ENCODE assay signal across 8 cellular contexts in genomic region chr17:40112191-40112590, GRCh38. TPM values are rescaled to one million over a fixed set of nuclear protein-coding genes. Genes with fewer than 3 reads are reported as not detected.
DNase-seq lines count a peak whose midpoint lies in the region; ATAC-seq and TF ChIP-seq lines count a peak whose summit lies in the region.

No MANE protein-coding gene starts in this region.

- peak overlapping the region in 1 of 2 experiments; percentile 89 for H3K4ac ChIP-seq in mesenchymal stem cell (ENCODE audit: low read depth in 1 of 2, low read length in 2 of 2)

- H3K27me3 ChIP-seq in ascending aorta (no peaks in the 10 kb centered on the region), mesenchymal stem cell (ENCODE audit: control insufficient read depth in 1 of 2, insufficient read depth in 1 of 2, low read length in 2 of 2) (no peaks in the 10 kb centered on the region)

- H3K4me1 Mint-ChIP-seq in activated CD4-positive, alpha-beta T cell treated with anti-CD3 and anti-CD28 coated beads for 36 hours = peaks cover 65% of the 10 kb centered on the region

- peak overlapping the region in 1 of 2 donors; percentile 41 for H3K4me3 ChIP-seq in ascending aorta
- peak overlapping the region in 1 of 2 experiments; percentile 71 for H3K4me3 ChIP-seq in mesenchymal stem cell (ENCODE audit: insufficient read depth in 1 of 2, low read depth in 1 of 2, low read length in 2 of 2)

- H3K4me2 ChIP-seq in mesenchymal stem cell (ENCODE audit: low read length, poor library complexity, severe bottlenecking) = no peak overlapping the region

- no peaks in the 10 kb centered on the region for H3K9me3 Mint-ChIP-seq in activated CD4-positive, alpha-beta T cell treated with anti-CD3 and anti-CD28 coated beads for 36 hours (ENCODE audit: low read depth)

- no peak overlapping the region for H2BK5ac ChIP-seq in mesenchymal stem cell (ENCODE audit: low read depth, low read length, poor library complexity, severe bottlenecking)

- H3K27me3 Mint-ChIP-seq in activated CD4-positive, alpha-beta T cell treated with anti-CD3 and anti-CD28 coated beads for 36 hours = no peaks in the 10 kb centered on the region

- no peaks in the 10 kb centered on the region for H3K36me3 Mint-ChIP-seq in activated CD4-positive, alpha-beta T cell treated with anti-CD3 and anti-CD28 coated beads for 36 hours (ENCODE audit: low read depth)

- peak overlapping the region; percentile 49 to 96 for H2BK12ac ChIP-seq in mesenchymal stem cell (ENCODE audit: low read length in 2 of 2)

- DNase-seq in activated CD4-positive, alpha-beta T cell treated with anti-CD3 and anti-CD28 coated beads for 36 hours = no peak
- no peak for DNase-seq in activated CD4-positive, alpha-beta T cell treated with anti-CD3 and anti-CD28 coated beads, Interleukin-2, amount 50 U/mL, for 48 hours
- DNase-seq in ascending aorta (ENCODE audit: low spot score in 2 of 2) = no peak
- DNase-seq in mesenchymal stem cell = no peak
- DNase-seq in LoVo (ENCODE audit: low spot score) = no peak
- DNase-seq in NCI-H2196 treated with DMSO at 0.1 percent for 48 hours (lab: John Stamatoyannopoulos, UW; ENCODE audit: unreplicated experiment) = no peak

- peak overlapping the region; percentile 85 for H3K9ac ChIP-seq in mesenchymal stem cell (ENCODE audit: low read length)

- H3K36me3 ChIP-seq in ascending aorta (no peaks in the 10 kb centered on the region), mesenchymal stem cell (ENCODE audit: control insufficient read depth in 1 of 2, insufficient read depth in 2 of 2, low read depth in 1 of 2, low read length in 2 of 2) (no peaks in the 10 kb centered on the region)

- intact Hi-C loops in activated CD4-positive, alpha-beta T cell treated with anti-CD3 and anti-CD28 coated beads for 36 hours (cut with DNase I, micrococcal nuclease) = loop anchor here (2.0 to 5.0 kb wide), 6 partner anchors 40 to 175 kb away; partner anchors contain the start of genes CDC6 (in 1 of the 2), RAPGEFL1 (in 1 of the 2) and WIPF2 (in 1 of the 2)
- intact Hi-C loops in ascending aorta (cut with DNase I) = no loop called here

- H4K8ac ChIP-seq in mesenchymal stem cell (ENCODE audit: low read length) = peak overlapping the region; percentile 76

- H3K18ac ChIP-seq in mesenchymal stem cell (ENCODE audit: low read depth in 1 of 2, low read length in 2 of 2) = peak overlapping the region; percentile 0 to 77

- no peak overlapping the region for H3K23ac ChIP-seq in mesenchymal stem cell (ENCODE audit: low read length in 2 of 2)

- peak overlapping the region; percentile 90 to 97 for H3K27ac ChIP-seq in ascending aorta
- no peak overlapping the region for H3K27ac ChIP-seq in mesenchymal stem cell (ENCODE audit: low read length, poor library complexity, severe bottlenecking)
- peak overlapping the region; percentile 87 for H3K27ac ChIP-seq in temporal lobe (ENCODE audit: low read depth, low read length)

- CTCF ChIA-PET in activated CD4-positive, alpha-beta T cell treated with anti-CD3 and anti-CD28 coated beads for 36 hours (lab: Charles Lee) = interaction anchor here (0.6 to 6.8 kb wide), 36 partner anchors 8 to 437 kb away, joined by 3 to 156 read pairs (median 11); partner anchors contain the start of genes CASC3, CSF3, MED24 and MSL1

- peak overlapping the region; percentile 76 for H2BK120ac ChIP-seq in mesenchymal stem cell (ENCODE audit: low read depth, low read length)

- no peak overlapping the region for H2AFZ ChIP-seq in mesenchymal stem cell (ENCODE audit: low read depth, low read length)

- peak overlapping the region; percentile 81 for H4K91ac ChIP-seq in mesenchymal stem cell (ENCODE audit: low read length)

- peaks cover 43 to 62% of the 10 kb centered on the region in 2 donors for H3K4me1 ChIP-seq in ascending aorta
- peaks cover 37% of the 10 kb centered on the region for H3K4me1 ChIP-seq in mesenchymal stem cell (ENCODE audit: control insufficient read depth, insufficient read depth, low read depth, low read length)

- H3K14ac ChIP-seq in mesenchymal stem cell (ENCODE audit: low read length in 2 of 2) = no peak overlapping the region

- POLR2A ChIA-PET in activated CD4-positive, alpha-beta T cell treated with anti-CD3 and anti-CD28 coated beads for 36 hours (lab: Charles Lee) = interaction anchor here (1.0 to 2.0 kb wide), 7 partner anchors 11 to 171 kb away, joined by 3 to 34 read pairs (median 5); partner anchors contain the start of genes CASC3 and NR1D1

- H3K9me3 ChIP-seq in ascending aorta = no peaks in the 10 kb centered on the region
- no peaks in the 10 kb centered on the region for H3K9me3 ChIP-seq in mesenchymal stem cell (ENCODE audit: control insufficient read depth, low read length)

- peak overlapping the region; percentile 86 for H3K27ac Mint-ChIP-seq in activated CD4-positive, alpha-beta T cell treated with anti-CD3 and anti-CD28 coated beads for 36 hours

- H3K4me3 Mint-ChIP-seq in activated CD4-positive, alpha-beta T cell treated with anti-CD3 and anti-CD28 coated beads for 36 hours = no peak overlapping the region

- ATAC-seq in activated CD4-positive, alpha-beta T cell treated with anti-CD3 and anti-CD28 coated beads for 36 hours = no peak
- ATAC-seq in GM21367 (IDR thresholded peaks at IDR 0.05; ENCODE audit: unreplicated experiment) = no peak

- peak overlapping the region; percentile 88 for H2BK15ac ChIP-seq in mesenchymal stem cell (ENCODE audit: low read depth, poor library complexity, severe bottlenecking)

- TF ChIP-seq CTCF in ascending aorta (IDR thresholded peaks at IDR 0.05) = no peak

- 27% methylated on average over 2 of the region's 2 CpGs for WGBS in mesenchymal stem cell

- peak overlapping the region; percentile 85 for H2AK5ac ChIP-seq in mesenchymal stem cell (ENCODE audit: low read length, severe bottlenecking)

- H3K79me1 ChIP-seq in mesenchymal stem cell (replicated peaks; ENCODE audit: low read length, poor library complexity, severe bottlenecking) = peaks cover 2% of the 10 kb centered on the region

RNA-seq across cellular contexts. Expression of gene MSL1, which starts 9.6 kb away (rescaled TPM):
- 10 to 100 TPM; 81.7 to 89.6 TPM for total RNA-seq in activated CD4-positive, alpha-beta T cell treated with anti-CD3 and anti-CD28 coated beads for 36 hours
- 82.5 TPM for total RNA-seq in ascending aorta
- 67.5 TPM for polyA plus RNA-seq in mesenchymal stem cell (2013, experiment 1 of 2)
- 66.9 TPM for polyA plus RNA-seq in mesenchymal stem cell (2013, experiment 2 of 2)
- total RNA-seq in temporal lobe = 81.9 TPM

RNA-seq across cellular contexts. Expression of gene NR1D1, which starts 11.8 kb away (rescaled TPM):
- 1 to 10 TPM; 5.2 to 5.4 TPM for total RNA-seq in activated CD4-positive, alpha-beta T cell treated with anti-CD3 and anti-CD28 coated beads for 36 hours
- total RNA-seq in ascending aorta (0.43 TPM), temporal lobe (0.25 TPM)
- 6.1 TPM for polyA plus RNA-seq in mesenchymal stem cell (2013, experiment 1 of 2)
- 5.5 TPM for polyA plus RNA-seq in mesenchymal stem cell (2013, experiment 2 of 2)

RNA-seq across cellular contexts. Expression of gene CASC3, which starts 28.1 kb away (rescaled TPM):
- total RNA-seq in activated CD4-positive, alpha-beta T cell treated with anti-CD3 and anti-CD28 coated beads for 36 hours = 100 to 1,000 TPM in 1 of 2 experiments, 10 to 100 TPM in 1; 88.3 to 104 TPM
- 48.9 TPM for total RNA-seq in ascending aorta
- 35.8 TPM for polyA plus RNA-seq in mesenchymal stem cell (2013, experiment 1 of 2)
- polyA plus RNA-seq in mesenchymal stem cell (2013, experiment 2 of 2) = 33.7 TPM
- 31.5 TPM for total RNA-seq in temporal lobe

RNA-seq across cellular contexts. Expression of gene THRA, which starts 49.4 kb away (rescaled TPM):
- total RNA-seq in activated CD4-positive, alpha-beta T cell treated with anti-CD3 and anti-CD28 coated beads for 36 hours = 10 to 100 TPM; 12.9 to 13.1 TPM
- 35.4 TPM for total RNA-seq in ascending aorta
- polyA plus RNA-seq in mesenchymal stem cell (2013, experiment 1 of 2) = 24.1 TPM
- 23.2 TPM for polyA plus RNA-seq in mesenchymal stem cell (2013, experiment 2 of 2)
- total RNA-seq in temporal lobe = 109 TPM

RNA-seq across cellular contexts. Expression of gene MED24, which starts 58.0 kb away (rescaled TPM):
- 100 to 1,000 TPM in 1 of 2 experiments, 10 to 100 TPM in 1; 97.4 to 110 TPM for total RNA-seq in activated CD4-positive, alpha-beta T cell treated with anti-CD3 and anti-CD28 coated beads for 36 hours
- total RNA-seq in ascending aorta (176 TPM), temporal lobe (76.7 TPM)
- 35.2 TPM for polyA plus RNA-seq in mesenchymal stem cell (2013, experiment 1 of 2)
- 35.4 TPM for polyA plus RNA-seq in mesenchymal stem cell (2013, experiment 2 of 2)
